ENCODE assay signal across 1 cellular context in genomic region chr16:89560413-89561194, GRCh38.
TF ChIP-seq lines count a peak whose summit lies in the region.

TSS of gene RPL13 (plus strand) at chr16:89560682. CDS start at chr16:89560960, 278 bp downstream.

TF ChIP-seq in HEK293, 187 proteins besides CTCF, POLR2A, EP300 and RAD21 (continued from another document):
- TF ChIP-seq ZNF280C (tag by site-specific recombination; IDR thresholded peaks at IDR 0.05) = no peak
- TF ChIP-seq ZNF704 (tag by site-specific recombination; IDR thresholded peaks at IDR 0.05) = no peak
- 0 out of 2 replicates have a peak, but pooled peaks have one; percentile 19 for TF ChIP-seq ZNF449 (tag by site-specific recombination; IDR thresholded peaks at IDR 0.05)
- no peak for TF ChIP-seq ZNF548 (tag by site-specific recombination; IDR thresholded peaks at IDR 0.05)
- no peak for TF ChIP-seq ZNF600 (tag by site-specific recombination; IDR thresholded peaks at IDR 0.05)
- no peak for TF ChIP-seq ZNF555 (tag by site-specific recombination; conservative IDR thresholded peaks at IDR 0.05)
- TF ChIP-seq MZF1 (tag by site-specific recombination; IDR thresholded peaks at IDR 0.05; ENCODE audit: borderline replicate concordance) = no peak
- TF ChIP-seq ZBTB20 (tag by site-specific recombination; IDR thresholded peaks at IDR 0.05) = peak; percentile 75
- TF ChIP-seq ZNF354C (tag by site-specific recombination; IDR thresholded peaks at IDR 0.05; ENCODE audit: borderline replicate concordance, low read depth) = no peak
- TF ChIP-seq OVOL3 (tag by site-specific recombination; IDR thresholded peaks at IDR 0.05) = no peak
- TF ChIP-seq ZNF211 (tag by site-specific recombination; IDR thresholded peaks at IDR 0.05; ENCODE audit: low read depth) = no peak
- peak; percentile 71 for TF ChIP-seq ZBTB11 (tag by site-specific recombination; conservative IDR thresholded peaks at IDR 0.05; ENCODE audit: low read depth)
- no peak for TF ChIP-seq GLI4 (tag by site-specific recombination; IDR thresholded peaks at IDR 0.05)
- TF ChIP-seq BCL11A (tag by site-specific recombination; IDR thresholded peaks at IDR 0.05; ENCODE audit: low read depth) = no peak
- no peak for TF ChIP-seq ZBTB8A (tag by site-specific recombination; IDR thresholded peaks at IDR 0.05)
- TF ChIP-seq ZNF214 (tag by site-specific recombination; IDR thresholded peaks at IDR 0.05; ENCODE audit: borderline replicate concordance) = no peak
- no peak for TF ChIP-seq ZNF664 (tag by site-specific recombination; IDR thresholded peaks at IDR 0.05)
- TF ChIP-seq ZIC2 (tag by site-specific recombination; IDR thresholded peaks at IDR 0.05) = no peak
- no peak for TF ChIP-seq ZNF785 (tag by site-specific recombination; IDR thresholded peaks at IDR 0.05)
- no peak for TF ChIP-seq ZNF157 (tag by site-specific recombination; IDR thresholded peaks at IDR 0.05)
- TF ChIP-seq ZNF473 (tag by site-specific recombination; IDR thresholded peaks at IDR 0.05) = no peak
- no peak for TF ChIP-seq ZNF202 (tag by site-specific recombination; IDR thresholded peaks at IDR 0.05; ENCODE audit: borderline replicate concordance)
- no peak for TF ChIP-seq ZFHX2 (tag by site-specific recombination; conservative IDR thresholded peaks at IDR 0.05)
- no peak for TF ChIP-seq HOXC10 (CRISPR knock-in tag; IDR thresholded peaks at IDR 0.05)
- TF ChIP-seq SP3 (tag by site-specific recombination; IDR thresholded peaks at IDR 0.05) = 0 out of 2 replicates have a peak, but pooled peaks have one; percentile 24
- TF ChIP-seq PRDM4 (tag by site-specific recombination; IDR thresholded peaks at IDR 0.05) = no peak
- peak; percentile 75 for TF ChIP-seq ZNF335 (tag by site-specific recombination; conservative IDR thresholded peaks at IDR 0.05)
- peak; percentile 52 for TF ChIP-seq ZNF121 (tag by site-specific recombination; IDR thresholded peaks at IDR 0.05)
- TF ChIP-seq ZNF629 (tag by site-specific recombination; IDR thresholded peaks at IDR 0.05) = peak; percentile 37; the same call in 1 of the 2 replicates
- 0 out of 2 replicates have a peak, but pooled peaks have one; percentile 33 for TF ChIP-seq ZNF398 (tag by site-specific recombination; IDR thresholded peaks at IDR 0.05)
- TF ChIP-seq ZNF24 (tag by site-specific recombination; IDR thresholded peaks at IDR 0.05) = no peak
- TF ChIP-seq KLF10 (tag by site-specific recombination; IDR thresholded peaks at IDR 0.05) = 0 out of 2 replicates have a peak, but pooled peaks have one; percentile 46
- TF ChIP-seq AEBP2 (tag by site-specific recombination; IDR thresholded peaks at IDR 0.05; ENCODE audit: borderline replicate concordance) = no peak
- no peak for TF ChIP-seq ZNF18 (tag by site-specific recombination; IDR thresholded peaks at IDR 0.05)
- TF ChIP-seq ZBTB21 (tag by site-specific recombination; IDR thresholded peaks at IDR 0.05) = no peak
- TF ChIP-seq GLI2 (tag by site-specific recombination; IDR thresholded peaks at IDR 0.05; ENCODE audit: borderline replicate concordance, low read depth) = no peak
- TF ChIP-seq ATF2 (tag by site-specific recombination; IDR thresholded peaks at IDR 0.05; ENCODE audit: low read depth) = 0 out of 2 replicates have a peak, but pooled peaks have one; percentile 14
